In the genomic region with DNA sequence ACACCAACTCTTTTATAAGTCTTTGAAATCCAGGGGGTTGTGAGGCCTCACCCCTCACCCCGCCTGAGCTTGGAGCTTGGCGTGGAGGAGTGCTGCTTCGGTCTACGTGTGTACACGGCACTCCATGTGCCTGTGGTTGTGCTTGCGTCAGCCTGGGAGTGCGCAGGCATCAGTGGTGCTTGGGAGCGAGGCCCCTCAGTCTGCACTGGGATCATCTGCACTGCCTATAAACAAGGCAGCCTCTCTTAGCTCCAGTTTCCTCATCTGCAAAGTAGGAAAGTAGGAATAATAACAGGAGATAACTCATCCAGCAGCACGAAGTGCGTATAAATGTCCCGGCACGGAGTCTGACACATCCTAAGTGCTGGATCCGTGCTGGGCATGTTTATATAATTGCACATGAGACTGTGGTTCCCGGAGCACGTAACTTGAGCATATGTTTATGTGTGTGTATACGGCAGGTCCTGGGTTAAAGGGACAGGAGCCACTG, we compare ENCODE assay signal across 8 cellular contexts. TPM values are rescaled to one million over a fixed set of nuclear protein-coding genes. Genes with fewer than 3 reads are reported as not detected.
DNase-seq lines count a peak whose midpoint lies in the region; ATAC-seq, FAIRE-seq and TF ChIP-seq lines count a peak whose summit lies in the region.

No MANE protein-coding gene starts in this region.

- H3K27me3 ChIP-seq in AG04450 (ENCODE audit: control insufficient read depth, insufficient read depth, low read length): no peaks in the 10 kb centered on the region
- no peaks in the 10 kb centered on the region for H3K27me3 ChIP-seq in upper lobe of right lung

- TF ChIP-seq CTCF in AG04450 (IDR thresholded peaks at IDR 0.05; ENCODE audit: low read depth, low read length): no peak
- TF ChIP-seq CTCF in activated CD8-positive, alpha-beta T cell treated with anti-CD3 and anti-CD28 coated beads for 36 hours (IDR thresholded peaks at IDR 0.05): no peak
- no peak for TF ChIP-seq CTCF in endothelial cell (IDR thresholded peaks at IDR 0.05; ENCODE audit: unreplicated experiment)
- no peak for TF ChIP-seq CTCF in upper lobe of right lung (IDR thresholded peaks at IDR 0.05)

- CTCF ChIA-PET in AG04450 (lab: Charles Lee): no interaction called here
- CTCF ChIA-PET in activated CD8-positive, alpha-beta T cell treated with anti-CD3 and anti-CD28 coated beads for 36 hours (lab: Charles Lee): interaction anchor here (1.3 to 3.1 kb wide), 3 partner anchors 120 to 229 kb away, joined by 3 to 13 read pairs (median 3); no protein-coding TSS in a partner anchor

- H3K36me3 Mint-ChIP-seq in activated CD8-positive, alpha-beta T cell treated with anti-CD3 and anti-CD28 coated beads for 36 hours (ENCODE audit: low read depth): peaks cover 45% of the 10 kb centered on the region
- H3K36me3 Mint-ChIP-seq in endothelial cell (ENCODE audit: low read depth, unreplicated experiment): peaks cover 14% of the 10 kb centered on the region
- no peaks in the 10 kb centered on the region for H3K36me3 Mint-ChIP-seq in naive B cell

- DNase-seq in AG04450 (ENCODE audit: low read depth, low spot score): peak; percentile 92
- DNase-seq in HTR-8/SVneo (ENCODE audit: insufficient read length, low spot score): no peak
- DNase-seq in activated CD8-positive, alpha-beta T cell treated with anti-CD3 and anti-CD28 coated beads for 36 hours: peak; percentile 72
- DNase-seq in endothelial cell (ENCODE audit: low spot score): no peak
- no peak for DNase-seq in naive B cell
- no peak for DNase-seq in upper lobe of right lung
- DNase-seq in D341Med (ENCODE audit: low spot score): no peak

- peak; percentile 40 for FAIRE-seq in HTR-8/SVneo (lab: Jason Lieb, UNC)

- no peaks in the 10 kb centered on the region for H3K36me3 ChIP-seq in upper lobe of right lung

- intact Hi-C loops in activated CD8-positive, alpha-beta T cell treated with anti-CD3 and anti-CD28 coated beads for 36 hours (cut with micrococcal nuclease): loop anchor here (5.0 kb wide), 1 partner anchor 120 kb away; no protein-coding TSS in a partner anchor
- intact Hi-C loops in upper lobe of right lung (cut with DNase I): no loop called here

- peak overlapping the region; percentile 97 for H3K4me3 Mint-ChIP-seq in activated CD8-positive, alpha-beta T cell treated with anti-CD3 and anti-CD28 coated beads for 36 hours
- H3K4me3 Mint-ChIP-seq in endothelial cell (ENCODE audit: unreplicated experiment): peak overlapping the region; percentile 99
- H3K4me3 Mint-ChIP-seq in naive B cell: peak overlapping the region; percentile 91 to 98 (median 96)

- H3K9me3 Mint-ChIP-seq in activated CD8-positive, alpha-beta T cell treated with anti-CD3 and anti-CD28 coated beads for 36 hours: no peaks in the 10 kb centered on the region
- H3K9me3 Mint-ChIP-seq in endothelial cell (ENCODE audit: unreplicated experiment) (no peaks in the 10 kb centered on the region), naive B cell (no peaks in the 10 kb centered on the region)

- H3K4me1 Mint-ChIP-seq in activated CD8-positive, alpha-beta T cell treated with anti-CD3 and anti-CD28 coated beads for 36 hours (ENCODE audit: low read depth): peaks cover 54% of the 10 kb centered on the region
- H3K4me1 Mint-ChIP-seq in endothelial cell (ENCODE audit: unreplicated experiment): peaks cover 40% of the 10 kb centered on the region
- H3K4me1 Mint-ChIP-seq in naive B cell: peaks cover 42 to 66% (median 65%) of the 10 kb centered on the region in 3 donors

- H3K4me3 ChIP-seq in AG04450 (ENCODE audit: low read depth, low read length) (peak overlapping the region; percentile 88), upper lobe of right lung (peak overlapping the region; percentile 72)

- no peaks in the 10 kb centered on the region; the same call in 1 of the 2 replicates for H3K9me3 ChIP-seq in AG04450 (ENCODE audit: control insufficient read depth, insufficient read depth, low read length)
- H3K9me3 ChIP-seq in upper lobe of right lung: no peaks in the 10 kb centered on the region

- peak overlapping the region; percentile 100 for H3K27ac Mint-ChIP-seq in activated CD8-positive, alpha-beta T cell treated with anti-CD3 and anti-CD28 coated beads for 36 hours
- H3K27ac Mint-ChIP-seq in endothelial cell (ENCODE audit: unreplicated experiment) (peak overlapping the region; percentile 81), naive B cell (peak overlapping the region; percentile 90 to 98 (median 94))

- H3K27ac ChIP-seq in AG04450 (ENCODE audit: low read depth, low read length) (peak overlapping the region; percentile 100), upper lobe of right lung (peak overlapping the region; percentile 91)

- no peaks in the 10 kb centered on the region for H3K27me3 Mint-ChIP-seq in activated CD8-positive, alpha-beta T cell treated with anti-CD3 and anti-CD28 coated beads for 36 hours
- H3K27me3 Mint-ChIP-seq in endothelial cell (ENCODE audit: unreplicated experiment) (peaks cover 15% of the 10 kb centered on the region), naive B cell (no peaks in the 10 kb centered on the region)

- H3K4me1 ChIP-seq in upper lobe of right lung: peaks cover 53% of the 10 kb centered on the region

- ATAC-seq in GM19372 (IDR thresholded peaks at IDR 0.05; ENCODE audit: low read depth, unreplicated experiment) (peak; percentile 2), naive B cell (ENCODE audit: low read depth in 2 of 2) (peak; percentile 24), upper lobe of right lung (peak; percentile 35)
- peak; percentile 32 for ATAC-seq in activated CD8-positive, alpha-beta T cell treated with anti-CD3 and anti-CD28 coated beads for 36 hours

- POLR2A ChIA-PET in AG04450 (lab: Yijun Ruan, JAX): interaction anchor here (1.2 to 1.9 kb wide), 6 partner anchors 16 to 63 kb away, joined by 3 to 13 read pairs (median 7); no protein-coding TSS in a partner anchor
- POLR2A ChIA-PET in activated CD8-positive, alpha-beta T cell treated with anti-CD3 and anti-CD28 coated beads for 36 hours (lab: Charles Lee): interaction anchor here (0.8 kb wide), 1 partner anchor 8 kb away, joined by 3 read pairs; no protein-coding TSS in a partner anchor

RNA-seq across cellular contexts. Expression of gene GYPC, which starts 1.2 kb away (rescaled TPM):
- polyA plus RNA-seq in AG04450 (2011; rRNA removed) (146 and 183 TPM in 2 replicates), naive B cell (ENCODE audit: low read depth in 6 of 6) (100 to 1,000 TPM; 110 to 134 (median 116) TPM)
- 99.1 and 132 TPM in 2 replicates for polyA minus RNA-seq in AG04450 (2011; rRNA and poly(A)+ RNA removed)
- total RNA-seq in activated CD8-positive, alpha-beta T cell treated with anti-CD3 and anti-CD28 coated beads for 36 hours: 100 to 1,000 TPM; 172 to 173 TPM
- total RNA-seq in endothelial cell (ENCODE audit: unreplicated experiment) (154 TPM), upper lobe of right lung (76.7 TPM)

Comparison
In these comparisons a context has a peak if more than half of its experiments do, and no peak if none do; other contexts are left out.
1. DNase-seq: peak in AG04450 (single experiment) and activated CD8-positive, alpha-beta T cell treated with anti-CD3 and anti-CD28 coated beads for 36 hours (single experiment); none in HTR-8/SVneo (single experiment), endothelial cell (single experiment), naive B cell (single experiment), upper lobe of right lung (single experiment) and D341Med (single experiment).
2. Peak in every context shown above with its lines, with median percentiles within 50 percentile points of each other: ATAC-seq, H3K27ac Mint-ChIP-seq and H3K4me3 Mint-ChIP-seq.